In genomic region chr19:34998224-34998623, GRCh38 we compare ENCODE assay signal across 12 cellular contexts. TPM values are rescaled to one million over a fixed set of nuclear protein-coding genes. Genes with fewer than 3 reads are reported as not detected.
DNase-seq lines count a peak whose midpoint lies in the region; ATAC-seq, FAIRE-seq and TF ChIP-seq lines count a peak whose summit lies in the region.
"Not testable (repeated sequence)": the region's sequence is repeated elsewhere in the genome, so short reads cannot be mapped to it uniquely, and the experiment has no call there.
"Had no signal": no experiment of that assay in that cellular context is flagged by ENCODE, and none has a peak within 500 bp of the region (broad histone marks: within the 10 kb centered on the region; RNA-seq: fewer than 3 reads in every experiment).

No MANE protein-coding gene starts in this region.

- not testable (repeated sequence) for H3K9me3 Mint-ChIP-seq in WTC11; activated T-cell treated with anti-CD3 and anti-CD28 coated beads, Interleukin-2, amount 50 U/mL, for 72 hours; nephron; stimulated activated effector memory CD8-positive, alpha-beta T cell treated with anti-CD3 and anti-CD28 coated beads, Interleukin-12 subunit alpha, Interleukin-12 subunit beta, amount 100 ng/mL, for 72 hours

- not testable (repeated sequence) for TF ChIP-seq CTCF in DND-41 (IDR thresholded peaks at IDR 0.05; ENCODE audit: borderline replicate concordance, extremely low read depth, low read length, poor library complexity, severe bottlenecking); WTC11 (IDR thresholded peaks at IDR 0.05); GM12878 (IDR thresholded peaks at IDR 0.05 in 2 of 3, conservative IDR thresholded peaks at IDR 0.05 in 1 of 3; ENCODE audit: control insufficient read depth in 2 of 3, extremely low read depth in 1 of 3, insufficient read depth in 1 of 3, low read depth in 3 of 3, low read length in 3 of 3); left ventricle myocardium inferior (IDR thresholded peaks at IDR 0.05; ENCODE audit: borderline replicate concordance); nephron (IDR thresholded peaks at IDR 0.05; ENCODE audit: unreplicated experiment in 3 of 3); vagina (IDR thresholded peaks at IDR 0.05)

- intact Hi-C loops in GM12878 (cut with micrococcal nuclease; ENCODE audit: unreplicated experiment); left ventricle myocardium inferior (cut with micrococcal nuclease); vagina (cut with DNase I): not testable (repeated sequence)

- H3K9ac ChIP-seq in DND-41 (ENCODE audit: low read depth, low read length); GM12878 (ENCODE audit: control insufficient read depth, insufficient read depth, low read length): not testable (repeated sequence)

- not testable (repeated sequence) for FAIRE-seq in GM12878 (lab: Jason Lieb, UNC)

- POLR2A ChIA-PET in WTC11 (lab: Charles Lee): interaction anchor here (1.5 kb wide), 1 partner anchor 13 kb away, joined by 6 read pairs; no protein-coding TSS in a partner anchor
- POLR2A ChIA-PET in GM12878 (lab: Charles Lee): interaction anchor here (1.1 to 4.7 kb wide), 2 partner anchors 8 to 24 kb away, joined by 4 to 38 read pairs; no protein-coding TSS in a partner anchor

- H3K4me3 Mint-ChIP-seq in WTC11: not testable (repeated sequence)
- peak overlapping the region; percentile 87 to 98 for H3K4me3 Mint-ChIP-seq in activated T-cell treated with anti-CD3 and anti-CD28 coated beads, Interleukin-2, amount 50 U/mL, for 72 hours
- H3K4me3 Mint-ChIP-seq in nephron: peak overlapping the region; percentile 94 to 96 (median 94)
- peak overlapping the region; percentile 90 for H3K4me3 Mint-ChIP-seq in stimulated activated effector memory CD8-positive, alpha-beta T cell treated with anti-CD3 and anti-CD28 coated beads, Interleukin-12 subunit alpha, Interleukin-12 subunit beta, amount 100 ng/mL, for 72 hours

- H3K27ac Mint-ChIP-seq in WTC11: not testable (repeated sequence)
- peak overlapping the region; percentile 100 for H3K27ac Mint-ChIP-seq in activated T-cell treated with anti-CD3 and anti-CD28 coated beads, Interleukin-2, amount 50 U/mL, for 72 hours
- H3K27ac Mint-ChIP-seq in nephron: peak overlapping the region; percentile 98 to 100 (median 99)
- peak overlapping the region; percentile 97 for H3K27ac Mint-ChIP-seq in stimulated activated effector memory CD8-positive, alpha-beta T cell treated with anti-CD3 and anti-CD28 coated beads, Interleukin-12 subunit alpha, Interleukin-12 subunit beta, amount 100 ng/mL, for 72 hours

- H3K4me1 ChIP-seq in DND-41 (ENCODE audit: insufficient read depth, low read length): peaks cover 70% of the 10 kb centered on the region
- peaks cover 37% of the 10 kb centered on the region for H3K4me1 ChIP-seq in GM12878 (ENCODE audit: control insufficient read depth, insufficient read depth, low read length)
- peaks cover 84% of the 10 kb centered on the region for H3K4me1 ChIP-seq in left ventricle myocardium inferior
- H3K4me1 ChIP-seq in vagina: peaks cover 47% of the 10 kb centered on the region

- H3K4me2 ChIP-seq in DND-41 (ENCODE audit: insufficient read depth, low read length); GM12878 (ENCODE audit: control insufficient read depth, insufficient read depth): not testable (repeated sequence)

- in situ Hi-C loops in GM12878 (cut with MboI): not testable (repeated sequence)

- not testable (repeated sequence) for ATAC-seq in DND-41 (ENCODE audit: insufficient read depth, low read depth); WTC11; activated T-cell treated with anti-CD3 and anti-CD28 coated beads, Interleukin-2, amount 50 U/mL, for 72 hours (replicated peaks in 1 of 2); GM12878; stimulated activated effector memory CD8-positive, alpha-beta T cell treated with anti-CD3 and anti-CD28 coated beads, Interleukin-12 subunit alpha, Interleukin-12 subunit beta, amount 100 ng/mL, for 72 hours

- WGBS in GM12878 (ENCODE audit: insufficient coverage, insufficient replicate concordance, low lambda C conversion rate, missing lambda C conversion rate): over 99% methylated on average over 7 of the region's 7 CpGs

- not testable (repeated sequence) for H2AFZ ChIP-seq in DND-41 (ENCODE audit: low read depth, low read length); GM12878 (ENCODE audit: control insufficient read depth, low read depth, low read length)

- not testable (repeated sequence) for H3K27me3 ChIP-seq in DND-41 (ENCODE audit: insufficient read depth, low read length, poor library complexity); GM12878 (replicated peaks in 1 of 2; ENCODE audit: control insufficient read depth in 2 of 2, insufficient read depth in 2 of 2, low read length in 1 of 2); left ventricle myocardium inferior (ENCODE audit: low read depth); vagina

- not testable (repeated sequence) for H3K4me3 ChIP-seq in DND-41 (ENCODE audit: low read depth in 1 of 2, low read length in 2 of 2); GM12878; left ventricle myocardium inferior; vagina

- peaks cover 37% of the 10 kb centered on the region for H3K79me2 ChIP-seq in DND-41 (ENCODE audit: insufficient read depth, low read length)
- H3K79me2 ChIP-seq in GM12878 (ENCODE audit: control insufficient read depth, insufficient read depth, low read length): peaks cover 31% of the 10 kb centered on the region

- not testable (repeated sequence) for TF ChIP-seq RAD21 in GM12878 (IDR thresholded peaks at IDR 0.05; ENCODE audit: insufficient read depth, low read depth, low read length)

- peaks cover 19% of the 10 kb centered on the region for H4K20me1 ChIP-seq in DND-41 (ENCODE audit: insufficient read depth, low read length)
- H4K20me1 ChIP-seq in GM12878 (ENCODE audit: control insufficient read depth, insufficient read depth): not testable (repeated sequence)

- DNase-seq in DND-41; WTC11 (ENCODE audit: low spot score); activated T-cell treated with anti-CD3 and anti-CD28 coated beads, Interleukin-2, amount 50 U/mL, for 72 hours; GM12878 (ENCODE audit: low read depth, low spot score); left ventricle myocardium inferior; stimulated activated effector memory CD8-positive, alpha-beta T cell treated with anti-CD3 and anti-CD28 coated beads, Interleukin-12 subunit alpha, Interleukin-12 subunit beta, amount 100 ng/mL, for 72 hours (ENCODE audit: low spot score in 2 of 2); vagina (ENCODE audit: extremely low spot score in 2 of 2): not testable (repeated sequence)

- BruUV-seq in GM12878 (replicated peaks; lab: Mats Ljungman, UMichigan): not testable (repeated sequence)

- H3K36me3 ChIP-seq in DND-41 (ENCODE audit: insufficient read depth, low read length): peaks cover 19% of the 10 kb centered on the region
- not testable (repeated sequence) for H3K36me3 ChIP-seq in GM12878 (ENCODE audit: control insufficient read depth in 2 of 2, insufficient read depth in 2 of 2, low read length in 1 of 2); left ventricle myocardium inferior; vagina

- SMC1A ChIA-PET in GM12878 (lab: Charles Lee; ENCODE audit: uncharacterized antibody, unreplicated experiment): not testable (repeated sequence)

- not testable (repeated sequence) for TF ChIP-seq EP300 in GM12878 (IDR thresholded peaks at IDR 0.05; ENCODE audit: borderline replicate concordance in 1 of 2, control insufficient read depth in 1 of 2, low read depth in 2 of 2, low read length in 2 of 2)

- H3K4me1 Mint-ChIP-seq in WTC11 (peaks cover 61% of the 10 kb centered on the region), nephron (peaks cover 40% of the 10 kb centered on the region)
- peaks cover 60% of the 10 kb centered on the region for H3K4me1 Mint-ChIP-seq in activated T-cell treated with anti-CD3 and anti-CD28 coated beads, Interleukin-2, amount 50 U/mL, for 72 hours (ENCODE audit: low read depth)
- peaks cover 55% of the 10 kb centered on the region for H3K4me1 Mint-ChIP-seq in stimulated activated effector memory CD8-positive, alpha-beta T cell treated with anti-CD3 and anti-CD28 coated beads, Interleukin-12 subunit alpha, Interleukin-12 subunit beta, amount 100 ng/mL, for 72 hours

- TF ChIP-seq POLR2A in GM12878 (IDR thresholded peaks at IDR 0.05; ENCODE audit: low read depth, low read length); vagina (IDR thresholded peaks at IDR 0.05): not testable (repeated sequence)

- H3K36me3 Mint-ChIP-seq in WTC11: peaks cover 17% of the 10 kb centered on the region
- peaks cover 19 to 27% of the 10 kb centered on the region in 2 donors for H3K36me3 Mint-ChIP-seq in activated T-cell treated with anti-CD3 and anti-CD28 coated beads, Interleukin-2, amount 50 U/mL, for 72 hours (ENCODE audit: insufficient read depth in 2 of 2)
- not testable (repeated sequence) for H3K36me3 Mint-ChIP-seq in nephron (ENCODE audit: low read depth)
- H3K36me3 Mint-ChIP-seq in stimulated activated effector memory CD8-positive, alpha-beta T cell treated with anti-CD3 and anti-CD28 coated beads, Interleukin-12 subunit alpha, Interleukin-12 subunit beta, amount 100 ng/mL, for 72 hours: peaks cover 29% of the 10 kb centered on the region

- RAD21 ChIA-PET in GM12878 (lab: Charles Lee; ENCODE audit: unreplicated experiment): interaction anchor here (3.5 kb wide), 1 partner anchor 8 kb away, joined by 33 read pairs; no protein-coding TSS in a partner anchor

- not testable (repeated sequence) for H3K27me3 Mint-ChIP-seq in WTC11 (ENCODE audit: low read depth); activated T-cell treated with anti-CD3 and anti-CD28 coated beads, Interleukin-2, amount 50 U/mL, for 72 hours (ENCODE audit: low read depth); nephron (ENCODE audit: low read depth)

- not testable (repeated sequence) for H3K9me3 ChIP-seq in DND-41 (ENCODE audit: insufficient read depth, low read length, severe bottlenecking); GM12878 (replicated peaks; ENCODE audit: control insufficient read depth, insufficient read depth, low read length); left ventricle myocardium inferior (replicated peaks); vagina

- peak overlapping the region; percentile 80 for H3K27ac ChIP-seq in DND-41 (ENCODE audit: low read length)
- H3K27ac ChIP-seq in GM12878 (ENCODE audit: control insufficient read depth, insufficient read depth): peak overlapping the region; percentile 86; the same call in 1 of the 2 replicates
- peak overlapping the region; percentile 76 for H3K27ac ChIP-seq in left ventricle myocardium inferior (replicated peaks)
- H3K27ac ChIP-seq in vagina: peak overlapping the region; percentile 98

- CTCF ChIA-PET in WTC11 (lab: Charles Lee): interaction anchor here (2.1 to 2.9 kb wide), 2 partner anchors 24 to 159 kb away, joined by 7 to 17 read pairs; no protein-coding TSS in a partner anchor
- CTCF ChIA-PET in GM12878 (lab: Yijun Ruan, JAX): not testable (repeated sequence)

RNA-seq across cellular contexts. Expression of gene GRAMD1A, which starts 1.9 kb away (rescaled TPM):
- total RNA-seq in WTC11 (2021) (235 to 389 TPM (median 236 TPM) in 3 replicates), GM12878 (2014; rRNA removed) (36.1 and 41.9 TPM in 2 replicates), GM12878 (2014; rRNA removed; fragmentation: Illumina TruSeq; extraction: Trizol) (14.8 and 16.9 TPM in 2 replicates), GM12878 (2021) (69.1 and 71.0 TPM in 2 replicates), left ventricle myocardium inferior (26.2 TPM), vagina (61.9 TPM)
- total RNA-seq in activated T-cell treated with anti-CD3 and anti-CD28 coated beads, Interleukin-2, amount 50 U/mL, for 72 hours: 100 to 1,000 TPM; 233 to 236 TPM
- 208 and 225 TPM in 2 replicates for total RNA-seq in GM12878 (2013; cell fraction: nucleolus; rRNA removed)
- 20.0 TPM for polyA plus RNA-seq in GM12878 (2011; ENCODE audit: low read depth)
- polyA plus RNA-seq in GM12878 (2011; rRNA removed) (32.2 and 60.8 TPM in 2 replicates), GM12878 (2014; fragmentation: Illumina TruSeq; extraction: Trizol) (21.9 and 32.7 TPM in 2 replicates), GM12878 (2014; fragmentation: Nextera tagmentation; extraction: Ambion mirVana) (1 to 10 TPM in 1 of 2 experiments, under 1 TPM in 1; 0.79 to 2.0 TPM), GM12878 (2014; rRNA removed) (73.6 and 79.8 TPM in 2 replicates), GM12878 (2016; fragmentation: Nextera tagmentation; extraction: Ambion mirVana) (10 to 100 TPM; 22.1 to 37.9 TPM)
- polyA plus RNA-seq in GM12878 (2011; cell fraction: cytosol; rRNA removed): 67.4 and 69.1 TPM in 2 replicates
- polyA plus RNA-seq in GM12878 (2011; cell fraction: nucleus; rRNA removed): 169 and 199 TPM in 2 replicates
- polyA plus RNA-seq in GM12878 (2012): 48.1 and 61.6 TPM in 2 replicates
- 47.9 and 85.8 TPM in 2 replicates for polyA minus RNA-seq in GM12878 (2011; rRNA and poly(A)+ RNA removed)
- 31.1 and 31.4 TPM in 2 replicates for polyA minus RNA-seq in GM12878 (2011; cell fraction: cytosol; rRNA and poly(A)+ RNA removed)
- polyA minus RNA-seq in GM12878 (2011; cell fraction: nucleus; rRNA and poly(A)+ RNA removed): 29.5 and 41.4 TPM in 2 replicates

RNA-seq across cellular contexts. Expression of gene SCN1B, which starts 32.0 kb away (rescaled TPM):
- total RNA-seq in WTC11 (2021) (4.4 to 8.0 TPM (median 4.8 TPM) in 3 replicates), GM12878 (2014; rRNA removed) (0.06 and 0.16 TPM in 2 replicates), GM12878 (2014; rRNA removed; fragmentation: Illumina TruSeq; extraction: Trizol) (0.04 TPM in 1 of 2 replicates, not detected in the other), GM12878 (2021) (0.27 and 0.33 TPM in 2 replicates), left ventricle myocardium inferior (52.8 TPM), vagina (8.6 TPM)
- total RNA-seq in activated T-cell treated with anti-CD3 and anti-CD28 coated beads, Interleukin-2, amount 50 U/mL, for 72 hours: 1 to 10 TPM; 2.7 to 4.7 TPM
- 0.50 and 0.73 TPM in 2 replicates for total RNA-seq in GM12878 (2013; cell fraction: nucleolus; rRNA removed)
- polyA plus RNA-seq in GM12878 (2011; ENCODE audit: low read depth): 0.07 TPM
- polyA plus RNA-seq in GM12878 (2011; rRNA removed) (0.04 and 0.11 TPM in 2 replicates), GM12878 (2014; fragmentation: Illumina TruSeq; extraction: Trizol) (0.13 and 0.62 TPM in 2 replicates), GM12878 (2014; fragmentation: Nextera tagmentation; extraction: Ambion mirVana) (not detected), GM12878 (2014; rRNA removed) (0.34 and 0.54 TPM in 2 replicates), GM12878 (2016; fragmentation: Nextera tagmentation; extraction: Ambion mirVana) (under 1 TPM in 1 of 2 experiments, not detected in 1; 0.08 TPM)
- 0.09 and 0.15 TPM in 2 replicates for polyA plus RNA-seq in GM12878 (2011; cell fraction: cytosol; rRNA removed)
- 0.79 and 0.83 TPM in 2 replicates for polyA plus RNA-seq in GM12878 (2011; cell fraction: nucleus; rRNA removed)
- 0.15 and 0.16 TPM in 2 replicates for polyA plus RNA-seq in GM12878 (2012)
- 0.07 and 0.26 TPM in 2 replicates for polyA minus RNA-seq in GM12878 (2011; rRNA and poly(A)+ RNA removed)
- not detected in 2 replicates for polyA minus RNA-seq in GM12878 (2011; cell fraction: cytosol; rRNA and poly(A)+ RNA removed)
- 0.12 and 0.29 TPM in 2 replicates for polyA minus RNA-seq in GM12878 (2011; cell fraction: nucleus; rRNA and poly(A)+ RNA removed)

RNA-seq across cellular contexts. Expression of gene ZNF792, which starts 34.2 kb away (rescaled TPM):
- total RNA-seq in WTC11 (2021): 6.6 to 12.9 TPM (median 8.0 TPM) in 3 replicates
- 1 to 10 TPM; 8.3 to 9.1 TPM for total RNA-seq in activated T-cell treated with anti-CD3 and anti-CD28 coated beads, Interleukin-2, amount 50 U/mL, for 72 hours
- 26.2 and 26.7 TPM in 2 replicates for total RNA-seq in GM12878 (2013; cell fraction: nucleolus; rRNA removed)
- 2.3 and 2.8 TPM in 2 replicates for total RNA-seq in GM12878 (2014; rRNA removed)
- total RNA-seq in GM12878 (2014; rRNA removed; fragmentation: Illumina TruSeq; extraction: Trizol): 2.2 and 2.6 TPM in 2 replicates
- total RNA-seq in GM12878 (2021): 2.0 and 2.2 TPM in 2 replicates
- 2.1 TPM for polyA plus RNA-seq in GM12878 (2011; ENCODE audit: low read depth)
- 4.8 and 5.3 TPM in 2 replicates for polyA plus RNA-seq in GM12878 (2011; rRNA removed)
- 3.6 TPM in 2 replicates for polyA plus RNA-seq in GM12878 (2011; cell fraction: cytosol; rRNA removed)
- 4.4 and 6.2 TPM in 2 replicates for polyA plus RNA-seq in GM12878 (2011; cell fraction: nucleus; rRNA removed)
- 2.0 and 2.4 TPM in 2 replicates for polyA plus RNA-seq in GM12878 (2012)
- polyA plus RNA-seq in GM12878 (2014; fragmentation: Illumina TruSeq; extraction: Trizol): 1.2 and 1.3 TPM in 2 replicates
- polyA plus RNA-seq in GM12878 (2014; fragmentation: Nextera tagmentation; extraction: Ambion mirVana): under 1 TPM; 0.53 to 0.63 TPM
- polyA plus RNA-seq in GM12878 (2014; rRNA removed): 0.97 and 1.0 TPM in 2 replicates
- polyA plus RNA-seq in GM12878 (2016; fragmentation: Nextera tagmentation; extraction: Ambion mirVana): 1 to 10 TPM in 1 of 2 experiments, under 1 TPM in 1; 0.87 to 1.3 TPM
- polyA minus RNA-seq in GM12878 (2011; rRNA and poly(A)+ RNA removed): 18.5 and 19.5 TPM in 2 replicates
- 3.1 and 3.7 TPM in 2 replicates for polyA minus RNA-seq in GM12878 (2011; cell fraction: cytosol; rRNA and poly(A)+ RNA removed)
- 18.0 and 19.1 TPM in 2 replicates for polyA minus RNA-seq in GM12878 (2011; cell fraction: nucleus; rRNA and poly(A)+ RNA removed)
- total RNA-seq in left ventricle myocardium inferior: 3.2 TPM
- 4.2 TPM for total RNA-seq in vagina

RNA-seq across cellular contexts. Expression of gene HPN, which starts 43.3 kb away (rescaled TPM):
- total RNA-seq in WTC11 (2021): 20.8 to 35.5 TPM (median 34.6 TPM) in 3 replicates
- total RNA-seq in activated T-cell treated with anti-CD3 and anti-CD28 coated beads, Interleukin-2, amount 50 U/mL, for 72 hours: under 1 TPM; 0.19 to 0.30 TPM
- total RNA-seq in GM12878 (2013; cell fraction: nucleolus; rRNA removed): not detected in 2 replicates
- not detected in 2 replicates for total RNA-seq in GM12878 (2014; rRNA removed)
- not detected in 2 replicates for total RNA-seq in GM12878 (2014; rRNA removed; fragmentation: Illumina TruSeq; extraction: Trizol)
- 0.13 and 0.21 TPM in 2 replicates for total RNA-seq in GM12878 (2021)
- polyA plus RNA-seq in GM12878 (2011; ENCODE audit: low read depth): not detected
- polyA plus RNA-seq in GM12878 (2011; rRNA removed): not detected in 2 replicates
- not detected in 2 replicates for polyA plus RNA-seq in GM12878 (2011; cell fraction: cytosol; rRNA removed)
- polyA plus RNA-seq in GM12878 (2011; cell fraction: nucleus; rRNA removed): 0.12 TPM in 1 of 2 replicates, not detected in the other
- polyA plus RNA-seq in GM12878 (2012): not detected in 2 replicates
- not detected in 2 replicates for polyA plus RNA-seq in GM12878 (2014; fragmentation: Illumina TruSeq; extraction: Trizol)
- polyA plus RNA-seq in GM12878 (2014; fragmentation: Nextera tagmentation; extraction: Ambion mirVana): not detected
- polyA plus RNA-seq in GM12878 (2014; rRNA removed): 0.16 TPM in 1 of 2 replicates, not detected in the other
- polyA plus RNA-seq in GM12878 (2016; fragmentation: Nextera tagmentation; extraction: Ambion mirVana): under 1 TPM in 1 of 2 experiments, not detected in 1; 0.35 TPM
- polyA minus RNA-seq in GM12878 (2011; rRNA and poly(A)+ RNA removed): not detected in 2 replicates
- not detected in 2 replicates for polyA minus RNA-seq in GM12878 (2011; cell fraction: cytosol; rRNA and poly(A)+ RNA removed)
- not detected in 2 replicates for polyA minus RNA-seq in GM12878 (2011; cell fraction: nucleus; rRNA and poly(A)+ RNA removed)
- 3.4 TPM for total RNA-seq in left ventricle myocardium inferior
- total RNA-seq in vagina: not detected
- total RNA-seq: esophagus mucosa, foreskin keratinocyte, GM23248 had no signal
- polyA plus RNA-seq: aorta, foreskin keratinocyte, GM23248 had no signal
